Comparison of ENCODE assay signal across 10 cellular contexts in genomic region chr10:119670717-119671116, GRCh38. TPM values are rescaled to one million over a fixed set of nuclear protein-coding genes. Genes with fewer than 3 reads are reported as not detected.
DNase-seq lines count a peak whose midpoint lies in the region; ATAC-seq and TF ChIP-seq lines count a peak whose summit lies in the region.
"Had no signal": no experiment of that assay in that cellular context is flagged by ENCODE, and none has a peak within 500 bp of the region (broad histone marks: within the 10 kb centered on the region; RNA-seq: fewer than 3 reads in every experiment).

No MANE protein-coding gene starts in this region.

- TF ChIP-seq CTCF in PC-3 (conservative IDR thresholded peaks at IDR 0.05; ENCODE audit: low read depth, low read length) (no peak), neural crest cell (conservative IDR thresholded peaks at IDR 0.05) (no peak), WTC11 (IDR thresholded peaks at IDR 0.05) (no peak)

- POLR2A ChIA-PET in PC-3 (lab: Charles Lee; ENCODE audit: unreplicated experiment) (interaction anchor here (0.5 to 0.6 kb wide), 2 partner anchors 20 to 55 kb away, joined by 3 to 6 read pairs; partner anchors contain the start of genes BAG3 and INPP5F), WTC11 (lab: Charles Lee) (interaction anchor here (0.6 kb wide), 1 partner anchor 15 kb away, joined by 3 read pairs; no protein-coding TSS in a partner anchor)

- CTCF ChIA-PET in PC-3 (lab: Charles Lee) (no interaction called here), WTC11 (lab: Charles Lee) (interaction anchor here (0.7 to 1.7 kb wide), 3 partner anchors 17 to 472 kb away, joined by 3 read pairs; partner anchors contain the start of gene BAG3)

- no peaks in the 10 kb centered on the region for H3K9me2 ChIP-seq in PC-3 (replicated peaks; ENCODE audit: low read length)

- no peaks in the 10 kb centered on the region for H3K27me3 ChIP-seq in PC-3 (ENCODE audit: low read length)

- no peak for ATAC-seq in PC-3
- no peak for ATAC-seq in WTC11
- ATAC-seq in GM18873 (IDR thresholded peaks at IDR 0.05; ENCODE audit: low FRiP score, unreplicated experiment), result no peak

- peaks cover 3% of the 10 kb centered on the region for H3F3A ChIP-seq in PC-3 (ENCODE audit: low read length, unreplicated experiment)

- H3K36me3 Mint-ChIP-seq in neural crest cell (ENCODE audit: low read depth), result peaks cover 7% of the 10 kb centered on the region
- H3K36me3 Mint-ChIP-seq in WTC11, result peaks cover 34% of the 10 kb centered on the region

- peaks cover 39% of the 10 kb centered on the region for H3K4me1 Mint-ChIP-seq in neural crest cell
- H3K4me1 Mint-ChIP-seq in WTC11, result peaks cover 39% of the 10 kb centered on the region

- DNase-seq in AG20443 (ENCODE audit: low spot score), result peak; percentile 27
- peak; percentile 58 for DNase-seq in PC-3
- peak; percentile 30 for DNase-seq in dermis blood vessel endothelial cell
- DNase-seq in neural crest cell (ENCODE audit: low read depth, low spot score), result no peak
- DNase-seq in WTC11 (ENCODE audit: low spot score), result no peak
- DNase-seq in 8988T, result no peak
- DNase-seq in NCI-H1694 treated with DMSO at 0.1 percent for 48 hours (lab: John Stamatoyannopoulos, UW), result no peak
- DNase-seq: DMS 273 treated with DMSO at 0.1 percent for 48 hours, NCI-H2029 treated with DMSO at 0.1 percent for 48 hours had no signal

- no TSS peak for BruUV-seq in PC-3 (replicated peaks; lab: Mats Ljungman, UMichigan)

- H3K4me3 Mint-ChIP-seq in neural crest cell (no peak overlapping the region), WTC11 (no peak overlapping the region)

- H3K27me3 Mint-ChIP-seq in neural crest cell (ENCODE audit: low read depth) (no peaks in the 10 kb centered on the region), WTC11 (ENCODE audit: low read depth) (no peaks in the 10 kb centered on the region)

- H3K4me3 ChIP-seq in PC-3 (ENCODE audit: low read length), result no peak overlapping the region

- H3K9me3 Mint-ChIP-seq in neural crest cell (no peaks in the 10 kb centered on the region), WTC11 (no peaks in the 10 kb centered on the region)

- peak overlapping the region; percentile 49; the same call in 1 of the 2 replicates for H3K4me2 ChIP-seq in PC-3 (ENCODE audit: low read length)

- H3K4me1 ChIP-seq in PC-3 (ENCODE audit: insufficient read depth, low read length), result peaks cover 76% of the 10 kb centered on the region

- H3K9ac ChIP-seq in PC-3 (ENCODE audit: low read length), result peak overlapping the region; percentile 9; the same call in 1 of the 2 replicates

- H3K27ac Mint-ChIP-seq in neural crest cell (ENCODE audit: unreplicated experiment), result peak overlapping the region; percentile 37
- H3K27ac Mint-ChIP-seq in WTC11, result no peak overlapping the region

- no peaks in the 10 kb centered on the region for H4K20me1 ChIP-seq in PC-3 (ENCODE audit: low read length)

- H3K27ac ChIP-seq in PC-3 (ENCODE audit: low read length), result peak overlapping the region; percentile 44

- H3K36me3 ChIP-seq in PC-3 (ENCODE audit: low read depth, low read length), result peaks cover 43% of the 10 kb centered on the region

- no peaks in the 10 kb centered on the region for H3K9me3 ChIP-seq in PC-3 (ENCODE audit: low read length)

- intact Hi-C loops in PC-3 (cut with micrococcal nuclease), result loop anchor here (2.0 kb wide), 1 partner anchor 16 kb away; no protein-coding TSS in a partner anchor

- H2AFZ ChIP-seq in PC-3 (ENCODE audit: low read length), result no peak overlapping the region

- peaks cover 86% of the 10 kb centered on the region for H3K79me2 ChIP-seq in PC-3 (ENCODE audit: low read length)

TF ChIP-seq in WTC11, 78 proteins besides CTCF, POLR2A, EP300 and RAD21 (continues in another document):
- TF ChIP-seq NR1H2 (CRISPR knock-in tag; IDR thresholded peaks at IDR 0.05), result no peak
- no peak for TF ChIP-seq HMGXB4 (CRISPR knock-in tag; IDR thresholded peaks at IDR 0.05)
- TF ChIP-seq ETV6 (CRISPR knock-in tag; IDR thresholded peaks at IDR 0.05), result no peak
- TF ChIP-seq TCF7 (CRISPR knock-in tag; IDR thresholded peaks at IDR 0.05; ENCODE audit: low read depth), result no peak
- no peak for TF ChIP-seq TP53 (CRISPR knock-in tag; IDR thresholded peaks at IDR 0.05)
- no peak for TF ChIP-seq ARID4B (CRISPR knock-in tag; IDR thresholded peaks at IDR 0.05; ENCODE audit: borderline replicate concordance)
- no peak for TF ChIP-seq GRHL2 (CRISPR knock-in tag; IDR thresholded peaks at IDR 0.05; ENCODE audit: insufficient replicate concordance, severe bottlenecking)
- no peak for TF ChIP-seq E2F4 (CRISPR knock-in tag; IDR thresholded peaks at IDR 0.05; ENCODE audit: borderline replicate concordance, low read depth)
- TF ChIP-seq USF2 (CRISPR knock-in tag; IDR thresholded peaks at IDR 0.05), result no peak
- no peak for TF ChIP-seq MAX (CRISPR knock-in tag; IDR thresholded peaks at IDR 0.05)
- TF ChIP-seq IRF2 (CRISPR knock-in tag; IDR thresholded peaks at IDR 0.05; ENCODE audit: borderline replicate concordance, low read depth), result no peak
- no peak for TF ChIP-seq KAT7 (CRISPR knock-in tag; IDR thresholded peaks at IDR 0.05; ENCODE audit: borderline replicate concordance)

RNA-seq across cellular contexts. Expression of gene BAG3, which starts 19.5 kb away (rescaled TPM):
- total RNA-seq in PC-3 (2014; rRNA removed) (47.1 and 47.6 TPM in 2 replicates), dermis blood vessel endothelial cell (7.5 and 15.5 TPM in 2 replicates), neural crest cell (22.3 and 23.3 TPM in 2 replicates), WTC11 (2021) (15.7 to 16.8 TPM (median 15.9 TPM) in 3 replicates)

RNA-seq across cellular contexts. Expression of gene INPP5F, which starts 55.1 kb away (rescaled TPM):
- total RNA-seq in PC-3 (2014; rRNA removed) (8.1 and 8.2 TPM in 2 replicates), dermis blood vessel endothelial cell (12.9 and 20.8 TPM in 2 replicates), neural crest cell (95.4 and 99.9 TPM in 2 replicates), WTC11 (2021) (79.3 to 83.3 TPM (median 80.6 TPM) in 3 replicates)

Comparison
In these comparisons a context has a peak if more than half of its experiments do, and no peak if none do; other contexts are left out.
1. DNase-seq: peak in AG20443 (single experiment), PC-3 (single experiment) and dermis blood vessel endothelial cell (single experiment); none in neural crest cell (single experiment), WTC11 (single experiment), 8988T (single experiment) and NCI-H1694 treated with DMSO at 0.1 percent for 48 hours (single experiment).